21 cellular contexts compared by ENCODE assay signal in the genomic region with DNA sequence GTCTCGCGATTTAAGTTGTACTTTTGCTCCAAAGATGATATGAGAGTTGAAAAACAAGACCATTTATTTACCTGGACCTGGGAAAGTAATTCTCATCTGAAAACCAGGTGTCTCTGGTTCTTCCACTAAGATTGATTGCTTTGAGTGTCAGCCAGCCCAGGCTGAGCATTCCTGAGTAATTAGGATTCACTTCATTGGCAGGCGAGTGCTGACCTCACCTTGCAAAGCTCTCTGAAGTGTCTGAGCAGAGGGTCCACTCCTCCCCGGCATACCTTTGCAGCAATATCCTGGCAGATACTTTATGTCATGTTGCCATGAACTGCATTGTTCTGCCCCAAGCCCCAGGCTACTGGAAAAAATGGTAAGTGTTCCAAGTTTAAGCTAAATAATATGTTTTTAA.
A peak's percentile ranks its signal among the peaks of the same experiment; 100 is the strongest.
DNase-seq lines count a peak whose midpoint lies in the region; FAIRE-seq and TF ChIP-seq lines count a peak whose summit lies in the region.
"Had no signal": no experiment of that assay in that cellular context is flagged by ENCODE, and none has a peak within 500 bp of the region (broad histone marks: within the 10 kb centered on the region; RNA-seq: fewer than 3 reads in every experiment).

No MANE protein-coding gene starts in this region.

- no peak overlapping the region for H3K4me3 Mint-ChIP-seq in neural progenitor cell
- H3K4me3 Mint-ChIP-seq: activated CD4-positive, alpha-beta T cell treated with anti-CD3 and anti-CD28 coated beads, Interleukin-2, amount 10 ng/mL, durations not matched to agents 7 days and 5 days; activated naive CD8-positive, alpha-beta T cell; natural killer cell treated with Interleukin-12 subunit alpha and Interleukin-12 subunit beta and Interleukin-15 and Interleukin-18, amount 100 ng/mL, for 72 hours; T-helper 17 cell had no signal

- no peak overlapping the region for H3K4me2 ChIP-seq in neural progenitor cell

- H3K4me1 ChIP-seq in iPS DF 6.9 (ENCODE audit: control insufficient read depth, insufficient read depth, low read length) (peaks cover 2% of the 10 kb centered on the region), neural progenitor cell (no peaks in the 10 kb centered on the region)

- no peaks in the 10 kb centered on the region for H4K20me1 ChIP-seq in neural progenitor cell (ENCODE audit: low read depth)

- CTCF ChIA-PET in RWPE1 (lab: Yijun Ruan, JAX) = interaction anchor here (0.7 to 1.9 kb wide), 2 partner anchors 10 to 906 kb away, joined by 3 to 9 read pairs; no protein-coding TSS in a partner anchor

- no peaks in the 10 kb centered on the region for H3K9me3 Mint-ChIP-seq in neural progenitor cell
- H3K9me3 Mint-ChIP-seq: activated CD4-positive, alpha-beta T cell treated with anti-CD3 and anti-CD28 coated beads, Interleukin-2, amount 10 ng/mL, durations not matched to agents 7 days and 5 days; natural killer cell treated with Interleukin-12 subunit alpha and Interleukin-12 subunit beta and Interleukin-15 and Interleukin-18, amount 100 ng/mL, for 72 hours had no signal

- H3K36me3 ChIP-seq in iPS DF 6.9 (ENCODE audit: control insufficient read depth, insufficient read depth, low read length) (no peaks in the 10 kb centered on the region), neural progenitor cell (no peaks in the 10 kb centered on the region)

- H3K79me2 ChIP-seq in neural progenitor cell (ENCODE audit: low read depth) = no peaks in the 10 kb centered on the region

- TF ChIP-seq CTCF in RWPE1 (conservative IDR thresholded peaks at IDR 0.05; ENCODE audit: low read depth) (no peak), neural progenitor cell (IDR thresholded peaks at IDR 0.05) (no peak)

- H3K36me3 Mint-ChIP-seq in neural progenitor cell = no peaks in the 10 kb centered on the region
- H3K36me3 Mint-ChIP-seq: activated naive CD8-positive, alpha-beta T cell; natural killer cell treated with Interleukin-12 subunit alpha and Interleukin-12 subunit beta and Interleukin-15 and Interleukin-18, amount 100 ng/mL, for 72 hours had no signal

- H3K27ac Mint-ChIP-seq in neural progenitor cell = no peak overlapping the region
- H3K27ac Mint-ChIP-seq: activated CD4-positive, alpha-beta T cell treated with anti-CD3 and anti-CD28 coated beads, Interleukin-2, amount 10 ng/mL, durations not matched to agents 7 days and 5 days; activated naive CD8-positive, alpha-beta T cell; natural killer cell treated with Interleukin-12 subunit alpha and Interleukin-12 subunit beta and Interleukin-15 and Interleukin-18, amount 100 ng/mL, for 72 hours; T-helper 17 cell had no signal

- peak; percentile 46 for DNase-seq in RWPE1 (ENCODE audit: low spot score)
- DNase-seq in iPS DF 6.9 (ENCODE audit: low read depth, low spot score) = peak; percentile 11
- DNase-seq in neural progenitor cell (ENCODE audit: low spot score) = peak; percentile 27
- DNase-seq in cardiac septum (ENCODE audit: low spot score) = no peak
- DNase-seq in SKM-1 (lab: John Stamatoyannopoulos, UW; ENCODE audit: unreplicated experiment) = no peak
- DNase-seq in NCI-H526 treated with DMSO at 0.1 percent for 48 hours (lab: John Stamatoyannopoulos, UW) = no peak
- DNase-seq: activated CD4-positive, alpha-beta T cell treated with anti-CD3 and anti-CD28 coated beads, Interleukin-2, amount 10 ng/mL, durations not matched to agents 7 days and 5 days; C1 segment of cervical spinal cord; erythroblast; foreskin fibroblast; GOT3; hippocampal formation; left cardiac atrium; NCI-H187 treated with DMSO at 0.1 percent for 48 hours; NCI-H446; T-helper 17 cell had no signal

- H3K9ac ChIP-seq in neural progenitor cell = no peak overlapping the region

- no peaks in the 10 kb centered on the region for H3K9me3 ChIP-seq in iPS DF 6.9 (ENCODE audit: control insufficient read depth, insufficient read depth, low read length)
- no peaks in the 10 kb centered on the region for H3K9me3 ChIP-seq in neural progenitor cell (ENCODE audit: low read depth)

- H2AFZ ChIP-seq in neural progenitor cell (replicated peaks) = no peak overlapping the region

- no peak overlapping the region for H3K4me3 ChIP-seq in iPS DF 6.9 (ENCODE audit: low read length)
- no peak overlapping the region for H3K4me3 ChIP-seq in neural progenitor cell

- peak; percentile 59 for FAIRE-seq in G401.6 (lab: Jason Lieb, UNC)
- FAIRE-seq: astrocyte, D721Med had no signal

- H3K27me3 ChIP-seq in iPS DF 6.9 (ENCODE audit: control insufficient read depth, insufficient read depth, low read length) (no peaks in the 10 kb centered on the region), neural progenitor cell (no peaks in the 10 kb centered on the region)

- H3K27ac ChIP-seq in RWPE1 (no peak overlapping the region), iPS DF 6.9 (ENCODE audit: low read length) (no peak overlapping the region), neural progenitor cell (no peak overlapping the region)

- no peaks in the 10 kb centered on the region for H3F3A ChIP-seq in neural progenitor cell (ENCODE audit: low read depth)

- WGBS in iPS DF 6.9 (ENCODE audit: insufficient coverage, insufficient read length) = no CpG with 5 or more reads among the region's 4 CpGs

- H3K27me3 Mint-ChIP-seq in neural progenitor cell (ENCODE audit: insufficient read depth, low read depth) = peaks cover 4% of the 10 kb centered on the region

- POLR2A ChIA-PET in RWPE1 (lab: Yijun Ruan, JAX; ENCODE audit: low non-redundant PET) = no interaction called here

- H3K4me1 Mint-ChIP-seq in neural progenitor cell = peaks cover 10% of the 10 kb centered on the region
- H3K4me1 Mint-ChIP-seq: activated CD4-positive, alpha-beta T cell treated with anti-CD3 and anti-CD28 coated beads, Interleukin-2, amount 10 ng/mL, durations not matched to agents 7 days and 5 days; T-helper 17 cell had no signal

- intact Hi-C loops in cardiac septum (cut with DNase I) = no loop called here

Comparison
In these comparisons a context has a peak if more than half of its experiments do, and no peak if none do; other contexts are left out.
1. DNase-seq: peak in RWPE1 (single experiment), iPS DF 6.9 (single experiment) and neural progenitor cell (single experiment); none in cardiac septum (single experiment), SKM-1 (single experiment) and NCI-H526 treated with DMSO at 0.1 percent for 48 hours (single experiment).